ENCODE assay signal across 8 cellular contexts in the genomic region with DNA sequence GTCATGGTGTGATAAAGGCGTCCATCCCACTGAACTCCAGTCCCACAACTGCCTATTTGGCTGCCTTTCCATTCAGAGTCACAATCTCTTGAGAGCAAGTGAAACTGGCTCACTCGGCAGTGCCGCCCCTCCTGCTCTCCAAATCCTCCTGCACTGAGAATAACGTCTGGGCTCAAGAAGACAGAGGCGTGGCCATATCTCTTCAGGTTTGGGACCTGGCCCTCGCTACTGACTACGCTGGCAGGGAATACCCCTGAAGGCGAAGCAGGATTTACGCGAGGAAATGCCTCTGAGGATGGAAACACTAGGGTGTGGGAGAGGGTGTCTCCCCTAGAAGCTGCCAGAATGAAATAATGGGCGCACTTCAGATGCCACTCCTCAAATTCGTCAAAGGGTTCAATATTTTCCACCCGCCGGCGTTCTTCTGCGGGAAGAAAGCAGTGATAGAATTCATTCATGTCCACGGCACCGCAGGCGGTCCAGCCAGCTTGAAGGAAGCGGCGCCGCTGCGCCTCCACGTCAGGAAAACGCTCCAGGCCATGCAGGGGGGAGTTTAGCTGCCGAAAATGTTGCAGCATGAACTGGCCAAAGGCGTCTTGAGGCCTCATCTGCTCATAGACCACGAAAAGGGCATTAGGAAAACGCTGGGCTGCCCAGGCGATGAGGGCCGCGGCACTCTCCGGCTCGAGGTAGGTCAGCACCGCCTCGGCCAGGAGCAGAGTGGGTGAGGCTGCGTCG. TPM values are rescaled to one million over a fixed set of nuclear protein-coding genes. Genes with fewer than 3 reads are reported as not detected.
A peak's percentile ranks its signal among the peaks of the same experiment; 100 is the strongest.
DNase-seq lines count a peak whose midpoint lies in the region; ATAC-seq, FAIRE-seq and TF ChIP-seq lines count a peak whose summit lies in the region.

No MANE protein-coding gene starts in this region.

- DNase-seq in DND-41 = peak; percentile 20
- no peak for DNase-seq in MM.1S
- DNase-seq in keratinocyte (ENCODE audit: low read depth, low spot score) = no peak
- peak; percentile 25 for DNase-seq in stimulated activated CD8-positive, alpha-beta memory T cell treated with anti-CD3 and anti-CD28 coated beads, Interleukin-4, amount 100 ng/mL, for 48 hours
- no peak for DNase-seq in NCI-H510A (lab: John Stamatoyannopoulos, UW)
- DNase-seq in MV-4-11 (lab: John Stamatoyannopoulos, UW) = no peak

- peaks cover 22% of the 10 kb centered on the region for H3K36me3 ChIP-seq in DND-41 (ENCODE audit: insufficient read depth, low read length)
- no peaks in the 10 kb centered on the region for H3K36me3 ChIP-seq in MM.1S (replicated peaks; ENCODE audit: insufficient read depth, low read length)
- H3K36me3 ChIP-seq in keratinocyte (ENCODE audit: control insufficient read depth in 2 of 2, extremely low read depth in 1 of 2, insufficient read depth in 2 of 2, low read length in 2 of 2) = no peaks in the 10 kb centered on the region

- FAIRE-seq in keratinocyte (lab: Jason Lieb, UNC) = no peak

- peak overlapping the region; percentile 94 to 99 (median 95) for H3K4me3 Mint-ChIP-seq in brain

- H3K27me3 ChIP-seq in DND-41 (ENCODE audit: insufficient read depth, low read length, poor library complexity) (no peaks in the 10 kb centered on the region), MM.1S (replicated peaks; ENCODE audit: insufficient read depth, low read length) (no peaks in the 10 kb centered on the region), keratinocyte (ENCODE audit: control insufficient read depth, extremely low read depth, insufficient read depth, low read length) (no peaks in the 10 kb centered on the region)

- H4K20me1 ChIP-seq in DND-41 (ENCODE audit: insufficient read depth, low read length) = peaks cover 16% of the 10 kb centered on the region
- no peaks in the 10 kb centered on the region for H4K20me1 ChIP-seq in MM.1S (ENCODE audit: insufficient read depth, low read length)
- no peaks in the 10 kb centered on the region for H4K20me1 ChIP-seq in keratinocyte (ENCODE audit: control insufficient read depth, extremely low read depth, insufficient read depth, low read length)

- peaks cover 8% of the 10 kb centered on the region for H3K27me3 Mint-ChIP-seq in brain

- H3K4me3 ChIP-seq in DND-41 (ENCODE audit: low read depth in 1 of 2, low read length in 2 of 2) (peak overlapping the region; percentile 41 to 80), MM.1S (ENCODE audit: low read length) (peak overlapping the region; percentile 88), keratinocyte (ENCODE audit: control insufficient read depth in 2 of 3, extremely low read depth in 1 of 3, insufficient read depth in 2 of 3, low read depth in 1 of 3, low read length in 3 of 3) (peak overlapping the region; percentile 62 to 77 (median 73))

- H3F3A ChIP-seq in MM.1S (ENCODE audit: insufficient read depth, low read length) = peaks cover 21% of the 10 kb centered on the region; the same call in 1 of the 2 replicates

- H3K4me2 ChIP-seq in DND-41 (ENCODE audit: insufficient read depth, low read length) (peak overlapping the region; percentile 77), MM.1S (ENCODE audit: low read depth, low read length) (peak overlapping the region; percentile 91), keratinocyte (ENCODE audit: control insufficient read depth, extremely low read depth, insufficient read depth, low read depth, low read length) (peak overlapping the region; percentile 98)

- H3K9ac ChIP-seq in DND-41 (ENCODE audit: low read depth, low read length) (peak overlapping the region; percentile 99), MM.1S (ENCODE audit: low read length) (peak overlapping the region; percentile 92), keratinocyte (ENCODE audit: control insufficient read depth, extremely low read depth, insufficient read depth, low read length) (peak overlapping the region; percentile 81)

- H3K4me1 ChIP-seq in DND-41 (ENCODE audit: insufficient read depth, low read length) (peaks cover 33% of the 10 kb centered on the region), MM.1S (ENCODE audit: low read length) (peaks cover 9% of the 10 kb centered on the region), keratinocyte (ENCODE audit: control insufficient read depth, extremely low read depth, insufficient read depth, low read length) (peaks cover 13% of the 10 kb centered on the region)

- H3K79me2 ChIP-seq in DND-41 (ENCODE audit: insufficient read depth, low read length) (peaks cover 24% of the 10 kb centered on the region), MM.1S (ENCODE audit: low read length) (peaks cover 17% of the 10 kb centered on the region), keratinocyte (ENCODE audit: control insufficient read depth, insufficient read depth, low read length) (peaks cover 17% of the 10 kb centered on the region)

- dilution Hi-C loops in keratinocyte (cut with MboI; ENCODE audit: extremely low pct_ligation_motif_present, low sequenced_read_pairs) = no loop called here

- H3K9me2 ChIP-seq in MM.1S (replicated peaks; ENCODE audit: insufficient read depth, low read length) = no peaks in the 10 kb centered on the region

- H3K27ac Mint-ChIP-seq in brain = peak overlapping the region; percentile 96 to 99 (median 99)

- peaks cover 58% of the 10 kb centered on the region for H3K4me1 Mint-ChIP-seq in brain

- H3K27ac ChIP-seq in DND-41 (ENCODE audit: low read length) (peak overlapping the region; percentile 95), MM.1S (ENCODE audit: low read length) (peak overlapping the region; percentile 95), keratinocyte (ENCODE audit: control insufficient read depth, insufficient read depth, low read length) (peak overlapping the region; percentile 76)

- no peaks in the 10 kb centered on the region for H3K9me3 Mint-ChIP-seq in brain

- H2AFZ ChIP-seq in DND-41 (ENCODE audit: low read depth, low read length) = peak overlapping the region; percentile 93
- H2AFZ ChIP-seq in MM.1S (ENCODE audit: low read length) = peak overlapping the region; percentile 89
- peak overlapping the region; percentile 98 for H2AFZ ChIP-seq in keratinocyte (ENCODE audit: control insufficient read depth, low read length)

- no peaks in the 10 kb centered on the region for H3K9me1 ChIP-seq in keratinocyte (ENCODE audit: control insufficient read depth, extremely low read depth, insufficient read depth, low read length)

- H3K9me3 ChIP-seq in DND-41 (ENCODE audit: insufficient read depth, low read length, severe bottlenecking) = no peaks in the 10 kb centered on the region
- H3K9me3 ChIP-seq in MM.1S (replicated peaks; ENCODE audit: insufficient read depth, low read length) = no peaks in the 10 kb centered on the region
- no peaks in the 10 kb centered on the region for H3K9me3 ChIP-seq in keratinocyte (ENCODE audit: control insufficient read depth, low read depth, low read length)

- ATAC-seq in DND-41 (ENCODE audit: insufficient read depth, low read depth) (no peak), GM19351 (IDR thresholded peaks at IDR 0.05; ENCODE audit: unreplicated experiment) (no peak)

- TF ChIP-seq CTCF in DND-41 (IDR thresholded peaks at IDR 0.05; ENCODE audit: borderline replicate concordance, extremely low read depth, low read length, poor library complexity, severe bottlenecking) (no peak), MM.1S (IDR thresholded peaks at IDR 0.05; ENCODE audit: low read length) (no peak), brain (conservative IDR thresholded peaks at IDR 0.05) (no peak), keratinocyte (optimal IDR thresholded peaks at IDR 0.05 in 1 of 3, IDR thresholded peaks at IDR 0.05 in 1 of 3, conservative IDR thresholded peaks at IDR 0.05 in 1 of 3; ENCODE audit: extremely low read depth in 1 of 3, insufficient read depth in 2 of 3, low read length in 3 of 3) (no peak)

- peaks cover 29% of the 10 kb centered on the region for H3K36me3 Mint-ChIP-seq in brain

RNA-seq across cellular contexts. Expression of a gene that starts 1.0 kb away (rescaled TPM):
- polyA plus RNA-seq in brain (ENCODE audit: insufficient read depth, low read depth, low replicate concordance) (9.2 TPM), keratinocyte (10.6 to 14.1 TPM (median 14.0 TPM) in 3 replicates)
- polyA plus RNA-seq in keratinocyte (2011; ENCODE audit: low read depth) = 2.3 TPM
- 6.7 and 11.9 TPM in 2 replicates for polyA plus RNA-seq in keratinocyte (2011; cell fraction: cytosol; rRNA removed)
- 16.3 and 17.7 TPM in 2 replicates for polyA plus RNA-seq in keratinocyte (2011; cell fraction: nucleus; rRNA removed)
- polyA plus RNA-seq in keratinocyte (2012; ENCODE audit: low replicate concordance) = 3.5 and 8.0 TPM in 2 replicates
- polyA minus RNA-seq in keratinocyte = 13.4 to 19.6 TPM (median 17.4 TPM) in 3 replicates
- polyA minus RNA-seq in keratinocyte (2011; cell fraction: cytosol; rRNA and poly(A)+ RNA removed) = 7.5 TPM
- polyA minus RNA-seq in keratinocyte (2011; cell fraction: nucleus; rRNA and poly(A)+ RNA removed) = 7.3 and 11.2 TPM in 2 replicates

RNA-seq across cellular contexts. Expression of a gene that starts 27.3 kb away (rescaled TPM):
- polyA plus RNA-seq in brain (ENCODE audit: insufficient read depth, low read depth, low replicate concordance) (not detected), keratinocyte (not detected in 3 replicates)
- polyA plus RNA-seq in keratinocyte (2011; ENCODE audit: low read depth) = not detected
- not detected in 2 replicates for polyA plus RNA-seq in keratinocyte (2011; cell fraction: cytosol; rRNA removed)
- not detected in 2 replicates for polyA plus RNA-seq in keratinocyte (2011; cell fraction: nucleus; rRNA removed)
- polyA plus RNA-seq in keratinocyte (2012; ENCODE audit: low replicate concordance) = not detected in 2 replicates
- polyA minus RNA-seq in keratinocyte = not detected in 3 replicates
- not detected for polyA minus RNA-seq in keratinocyte (2011; cell fraction: cytosol; rRNA and poly(A)+ RNA removed)
- polyA minus RNA-seq in keratinocyte (2011; cell fraction: nucleus; rRNA and poly(A)+ RNA removed) = not detected in 2 replicates

RNA-seq across cellular contexts. Expression of a gene that starts 41.5 kb away (rescaled TPM):
- polyA plus RNA-seq in brain (ENCODE audit: insufficient read depth, low read depth, low replicate concordance) (11.7 TPM), keratinocyte (8.5 to 9.7 TPM (median 8.7 TPM) in 3 replicates)
- 10.4 TPM for polyA plus RNA-seq in keratinocyte (2011; ENCODE audit: low read depth)
- polyA plus RNA-seq in keratinocyte (2011; cell fraction: cytosol; rRNA removed) = 6.2 and 7.3 TPM in 2 replicates
- polyA plus RNA-seq in keratinocyte (2011; cell fraction: nucleus; rRNA removed) = 20.7 and 21.5 TPM in 2 replicates
- polyA plus RNA-seq in keratinocyte (2012; ENCODE audit: low replicate concordance) = 7.3 and 12.1 TPM in 2 replicates
- 7.5 to 12.7 TPM (median 9.9 TPM) in 3 replicates for polyA minus RNA-seq in keratinocyte
- polyA minus RNA-seq in keratinocyte (2011; cell fraction: cytosol; rRNA and poly(A)+ RNA removed) = 9.6 TPM
- polyA minus RNA-seq in keratinocyte (2011; cell fraction: nucleus; rRNA and poly(A)+ RNA removed) = 13.3 and 17.6 TPM in 2 replicates

RNA-seq across cellular contexts. Expression of a gene that starts 41.5 kb away (rescaled TPM):
- polyA plus RNA-seq in brain (ENCODE audit: insufficient read depth, low read depth, low replicate concordance) (20.7 TPM), keratinocyte (13.5 to 16.1 TPM (median 15.9 TPM) in 3 replicates)
- polyA plus RNA-seq in keratinocyte (2011; ENCODE audit: low read depth) = 6.1 TPM
- 9.5 and 12.3 TPM in 2 replicates for polyA plus RNA-seq in keratinocyte (2011; cell fraction: cytosol; rRNA removed)
- 14.6 and 15.3 TPM in 2 replicates for polyA plus RNA-seq in keratinocyte (2011; cell fraction: nucleus; rRNA removed)
- 10.8 and 14.8 TPM in 2 replicates for polyA plus RNA-seq in keratinocyte (2012; ENCODE audit: low replicate concordance)
- 17.9 to 26.1 TPM (median 19.3 TPM) in 3 replicates for polyA minus RNA-seq in keratinocyte
- 20.7 TPM for polyA minus RNA-seq in keratinocyte (2011; cell fraction: cytosol; rRNA and poly(A)+ RNA removed)
- polyA minus RNA-seq in keratinocyte (2011; cell fraction: nucleus; rRNA and poly(A)+ RNA removed) = 22.1 and 24.6 TPM in 2 replicates

Comparison
In these comparisons a context has a peak if more than half of its experiments do, and no peak if none do; other contexts are left out.
1. DNase-seq: peak in DND-41 (single experiment) and stimulated activated CD8-positive, alpha-beta memory T cell treated with anti-CD3 and anti-CD28 coated beads, Interleukin-4, amount 100 ng/mL, for 48 hours (single experiment); none in MM.1S (single experiment), keratinocyte (single experiment), NCI-H510A (single experiment) and MV-4-11 (single experiment).
2. Peak in every context shown above with its lines, with median percentiles within 50 percentile points of each other: H2AFZ ChIP-seq, H3K27ac ChIP-seq, H3K4me2 ChIP-seq, H3K4me3 ChIP-seq and H3K9ac ChIP-seq.